18 cellular contexts compared by ENCODE assay signal in genomic region chr14:31222834-31223233, GRCh38. TPM values are rescaled to one million over a fixed set of nuclear protein-coding genes. Genes with fewer than 3 reads are reported as not detected.
A peak's percentile ranks its signal among the peaks of the same experiment; 100 is the strongest.
DNase-seq lines count a peak whose midpoint lies in the region; ATAC-seq, FAIRE-seq and TF ChIP-seq lines count a peak whose summit lies in the region.
"Had no signal": no experiment of that assay in that cellular context is flagged by ENCODE, and none has a peak within 500 bp of the region (broad histone marks: within the 10 kb centered on the region; RNA-seq: fewer than 3 reads in every experiment).

No MANE protein-coding gene starts in this region.

- WGBS in K562 (ENCODE audit: insufficient coverage, low coverage, missing lambda C conversion rate): 78% methylated on average over 1 of the region's 1 CpG
- 95 to 97% methylated on average over 1 of the region's 1 CpG for WGBS in pancreas, 2 donors

- FAIRE-seq in A204.1 (lab: Jason Lieb, UNC): peak; percentile 60
- no peak for FAIRE-seq in K562 (lab: Jason Lieb, UNC)
- peak; percentile 60 for FAIRE-seq in pancreas (lab: Jason Lieb, UNC)
- no peak for FAIRE-seq in HTR-8/SVneo (lab: Jason Lieb, UNC)
- FAIRE-seq: A549, GM12891, GM19239 had no signal

- H3K27ac ChIP-seq in K562 (ENCODE audit: extremely low read depth, low read depth, low read length) (no peak overlapping the region), pancreas (no peak overlapping the region)
- H3K27ac ChIP-seq: A549; BLaER1 treated with 17β-estradiol and CSF1 and Interleukin-3, amounts not matched to agents 10 nM and 100 nM; C4-2B had no signal

- in situ Hi-C loops in K562 (cut with MboI): no loop called here

- no peak overlapping the region for H2AFZ ChIP-seq in K562 (ENCODE audit: low read depth, low read length)

- no TSS peak for BruUV-seq in K562 (replicated peaks; lab: Mats Ljungman, UMichigan)

- H4K20me1 ChIP-seq in K562 (replicated peaks; ENCODE audit: control insufficient read depth, insufficient read depth, low read length): no peaks in the 10 kb centered on the region
- H4K20me1 ChIP-seq: BLaER1 treated with 17β-estradiol and CSF1 and Interleukin-3, amounts not matched to agents 10 nM and 100 nM had no signal

- no peak for ATAC-seq in K562
- no peak for ATAC-seq in pancreas
- ATAC-seq: A549; CD8-positive, alpha-beta T cell had no signal

- TF ChIP-seq POLR2A in K562 (conservative IDR thresholded peaks at IDR 0.05): no peak

- no peak for TF ChIP-seq RAD21 in K562 (CRISPR knock-in tag; conservative IDR thresholded peaks at IDR 0.05 in 1 of 2, IDR thresholded peaks at IDR 0.05 in 1 of 2)

- no peaks in the 10 kb centered on the region for H3K27me3 ChIP-seq in K562 (ENCODE audit: control insufficient read depth in 2 of 2, insufficient read depth in 2 of 2, low read length in 2 of 2)
- H3K27me3 ChIP-seq in pancreas: no peaks in the 10 kb centered on the region
- H3K27me3 ChIP-seq: BLaER1 treated with 17β-estradiol and CSF1 and Interleukin-3, amounts not matched to agents 10 nM and 100 nM had no signal

- H3K4me2 ChIP-seq in K562 (ENCODE audit: insufficient read depth, low read length): no peak overlapping the region
- H3K4me2 ChIP-seq: A549; BLaER1 treated with 17β-estradiol and CSF1 and Interleukin-3, amounts not matched to agents 10 nM and 100 nM had no signal

- H3K9me3 ChIP-seq in K562 (replicated peaks; ENCODE audit: control insufficient read depth, insufficient read depth, low read depth, low read length): no peaks in the 10 kb centered on the region
- H3K9me3 ChIP-seq in pancreas: no peaks in the 10 kb centered on the region
- H3K9me3 ChIP-seq: A549, Caco-2 had no signal

- DNase-seq in K562 (ENCODE audit: extremely low read depth in 1 of 4, low spot score in 3 of 4) (no peak), pancreas (no peak), H4 (ENCODE audit: low spot score) (no peak), HTR-8/SVneo (ENCODE audit: insufficient read length, low spot score) (no peak)
- DNase-seq: 8988T; AML-193; Caco-2; Calu3; CD4-positive, alpha-beta T cell; CD8-positive, alpha-beta T cell; DMS79 treated with DMSO at 0.1 percent for 48 hours; GF-D8 had no signal

- H3K9me1 ChIP-seq in K562 (ENCODE audit: control insufficient read depth, insufficient read depth, low read length): no peaks in the 10 kb centered on the region

- H3K4me1 ChIP-seq in K562 (replicated peaks in 1 of 2; ENCODE audit: control insufficient read depth in 2 of 2, insufficient read depth in 2 of 2, low read length in 2 of 2) (no peaks in the 10 kb centered on the region; a peak in 1 of 5 replicates), pancreas (no peaks in the 10 kb centered on the region)
- H3K4me1 ChIP-seq: BLaER1 treated with 17β-estradiol and CSF1 and Interleukin-3, amounts not matched to agents 10 nM and 100 nM; Caco-2 had no signal

- intact Hi-C loops in K562 (cut with micrococcal nuclease): no loop called here
- intact Hi-C loops in pancreas (cut with DNase I): no loop called here

- H3K9ac ChIP-seq in K562 (ENCODE audit: insufficient read depth in 1 of 2, low read depth in 2 of 2, low read length in 2 of 2): no peak overlapping the region
- H3K9ac ChIP-seq: BLaER1 treated with 17β-estradiol and CSF1 and Interleukin-3, amounts not matched to agents 10 nM and 100 nM had no signal

- POLR2A ChIA-PET in K562 (lab: Yijun Ruan, JAX): interaction anchor here (1.4 kb wide), 1 partner anchor 17 kb away, joined by 4 read pairs; no protein-coding TSS in a partner anchor

- H3K36me3 ChIP-seq in K562 (ENCODE audit: control insufficient read depth, insufficient read depth, low read length) (no peaks in the 10 kb centered on the region), pancreas (no peaks in the 10 kb centered on the region)
- H3K36me3 ChIP-seq: BLaER1 treated with 17β-estradiol and CSF1 and Interleukin-3, amounts not matched to agents 10 nM and 100 nM had no signal

- no peak for TF ChIP-seq CTCF in K562 (IDR thresholded peaks at IDR 0.05 in 2 of 3, conservative IDR thresholded peaks at IDR 0.05 in 1 of 3; ENCODE audit: insufficient read depth in 2 of 3, low read depth in 1 of 3, low read length in 3 of 3)
- no peak for TF ChIP-seq CTCF in pancreas (IDR thresholded peaks at IDR 0.05)

- no peaks in the 10 kb centered on the region for H3K79me2 ChIP-seq in K562 (ENCODE audit: control insufficient read depth, insufficient read depth, low read length)

- TF ChIP-seq EP300 in K562 (IDR thresholded peaks at IDR 0.05; ENCODE audit: low read length): no peak

- H3K4me3 ChIP-seq in K562 (no peak overlapping the region), pancreas (no peak overlapping the region)
- H3K4me3 ChIP-seq: A549; BLaER1 treated with 17β-estradiol and CSF1 and Interleukin-3, amounts not matched to agents 10 nM and 100 nM had no signal

- CTCF ChIA-PET in K562 (lab: Yijun Ruan, JAX; ENCODE audit: low intra/inter-chr PET ratio): no interaction called here

TF ChIP-seq in K562, 482 proteins besides CTCF, POLR2A, EP300 and RAD21:
- peak; percentile 38 for TF ChIP-seq RBM25 (IDR thresholded peaks at IDR 0.05; ENCODE audit: low read depth, low read length, severe bottlenecking)
- TF ChIP-seq ZNF707 (CRISPR knock-in tag; conservative IDR thresholded peaks at IDR 0.05): no peak

RNA-seq across cellular contexts. Expression of gene HECTD1, which starts 15.2 kb away (rescaled TPM):
- total RNA-seq in K562 (2011; cell fraction: chromatin; rRNA removed; ENCODE audit: low replicate concordance): 177 and 415 TPM in 2 replicates
- total RNA-seq in K562 (2011; cell fraction: nucleolus; rRNA removed): 74.5 and 93.7 TPM in 2 replicates
- 146 and 178 TPM in 2 replicates for total RNA-seq in K562 (2011; cell fraction: nucleoplasm; rRNA removed)
- 78.1 and 78.8 TPM in 2 replicates for total RNA-seq in K562 (2014; rRNA removed)
- total RNA-seq in K562 (2014; rRNA removed; fragmentation: Illumina TruSeq; extraction: Trizol): 111 and 118 TPM in 2 replicates
- total RNA-seq in K562 (2015; rRNA removed; fragmentation: Illumina TruSeq; extraction: Trizol): 101 and 107 TPM in 2 replicates
- total RNA-seq in K562 (2021): 90.4 and 90.9 TPM in 2 replicates
- polyA plus RNA-seq in K562 (2011; rRNA removed): 91.9 and 96.3 TPM in 2 replicates
- polyA plus RNA-seq in K562 (2011; cell fraction: cytosol; rRNA removed): 33.4 and 48.7 TPM in 2 replicates
- polyA plus RNA-seq in K562 (2011; cell fraction: nucleus; rRNA removed): 139 and 144 TPM in 2 replicates
- 50.0 and 52.2 TPM in 2 replicates for polyA plus RNA-seq in K562 (2012)
- polyA plus RNA-seq in K562 (2014; fragmentation: Illumina TruSeq; extraction: Trizol): 56.5 and 62.8 TPM in 2 replicates
- 10 to 100 TPM; 27.9 to 37.2 TPM for polyA plus RNA-seq in K562 (2014; fragmentation: Nextera tagmentation; extraction: Ambion mirVana)
- polyA plus RNA-seq in K562 (2014; rRNA removed): 47.9 and 48.0 TPM in 2 replicates
- 333 and 390 TPM in 2 replicates for polyA minus RNA-seq in K562 (2011; rRNA and poly(A)+ RNA removed)
- polyA minus RNA-seq in K562 (2011; cell fraction: cytosol; rRNA and poly(A)+ RNA removed): 93.5 and 122 TPM in 2 replicates
- polyA minus RNA-seq in K562 (2011; cell fraction: nucleus; rRNA and poly(A)+ RNA removed): 108 and 146 TPM in 2 replicates
- total RNA-seq in pancreas: 10 to 100 TPM; 67.3 to 84.4 (median 70.0) TPM
- 10 to 100 TPM; 28.7 to 44.5 TPM for polyA plus RNA-seq in pancreas
- total RNA-seq in H4 (2014; rRNA removed; shearing (Covaris generic)): 77.7 and 87.4 TPM in 2 replicates
